Comparison of ENCODE assay signal across 23 cellular contexts in the genomic region with DNA sequence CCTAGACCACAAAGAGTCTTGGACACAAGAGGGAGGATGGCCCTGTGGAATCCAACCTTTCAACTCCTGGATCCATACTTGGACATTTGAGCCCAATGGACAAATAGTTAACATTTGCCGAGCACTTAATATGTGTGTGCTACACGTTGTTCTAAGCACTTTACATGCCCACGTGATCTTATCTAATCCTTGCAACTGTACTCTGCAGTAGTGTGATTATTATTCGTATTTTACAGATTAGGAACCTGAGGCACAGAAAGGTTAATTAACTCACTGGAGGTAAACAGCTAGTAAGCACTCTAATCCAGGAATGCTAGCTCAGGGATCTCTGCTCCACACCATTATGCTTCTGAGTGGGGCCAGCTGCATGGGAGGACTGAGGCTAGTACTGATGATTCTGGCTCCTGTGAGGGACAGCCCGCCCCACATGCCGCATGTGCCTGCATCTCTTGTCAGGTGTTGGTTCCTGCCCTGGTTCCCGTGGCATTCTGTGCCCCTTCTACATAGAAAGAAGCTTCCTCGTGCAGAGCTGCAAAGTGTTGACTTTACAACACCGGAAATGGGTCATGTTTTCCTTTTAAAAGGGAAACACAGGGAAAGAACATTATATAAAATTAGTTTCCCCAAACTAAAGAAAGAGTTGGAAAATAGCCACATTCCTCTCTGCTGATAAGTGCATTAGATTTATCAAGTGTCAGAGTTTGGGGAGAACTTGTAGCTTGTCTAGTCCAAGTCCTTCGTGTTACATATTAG. TPM values are rescaled to one million over a fixed set of nuclear protein-coding genes. Genes with fewer than 3 reads are reported as not detected.
A peak's percentile ranks its signal among the peaks of the same experiment; 100 is the strongest.
DNase-seq lines count a peak whose midpoint lies in the region; ATAC-seq, FAIRE-seq and TF ChIP-seq lines count a peak whose summit lies in the region.
"Had no signal": no experiment of that assay in that cellular context is flagged by ENCODE, and none has a peak within 500 bp of the region (broad histone marks: within the 10 kb centered on the region; RNA-seq: fewer than 3 reads in every experiment).

No MANE protein-coding gene starts in this region.

- no peak overlapping the region for H3K4me3 Mint-ChIP-seq in activated T-cell treated with anti-CD3 and anti-CD28 coated beads, Interleukin-2, amount 50 U/mL, for 4 hours
- H3K4me3 Mint-ChIP-seq: CD8-positive, alpha-beta memory T cell; H9 had no signal

- FAIRE-seq in H54 (lab: Jason Lieb, UNC) = no peak

- TF ChIP-seq POLR2A in H54 (IDR thresholded peaks at IDR 0.05; ENCODE audit: low read depth, low read length) = no peak

- H3K9me3 ChIP-seq in BLaER1 (no peaks in the 10 kb centered on the region), HUES48 (ENCODE audit: control insufficient read depth, insufficient read depth, low read length) (no peaks in the 10 kb centered on the region)
- H3K9me3 ChIP-seq: uterus had no signal

- TF ChIP-seq CTCF in brain microvascular endothelial cell (IDR thresholded peaks at IDR 0.05; ENCODE audit: low read depth, low read length, missing control alignments) = no peak

- no peaks in the 10 kb centered on the region for H3K36me3 Mint-ChIP-seq in activated T-cell treated with anti-CD3 and anti-CD28 coated beads, Interleukin-2, amount 50 U/mL, for 4 hours (ENCODE audit: insufficient read depth)
- H3K36me3 Mint-ChIP-seq: CD8-positive, alpha-beta memory T cell had no signal

- H3K9ac ChIP-seq in BLaER1 = no peak overlapping the region
- H3K9ac ChIP-seq in HUES48 (ENCODE audit: low read depth, low read length) = no peak overlapping the region
- H3K9ac ChIP-seq: parathyroid adenoma had no signal

- peaks cover 96% of the 10 kb centered on the region for H3K27me3 ChIP-seq in BLaER1
- H3K27me3 ChIP-seq in HUES48 (ENCODE audit: control insufficient read depth, insufficient read depth, low read length) = no peaks in the 10 kb centered on the region
- no peaks in the 10 kb centered on the region for H3K27me3 ChIP-seq in brain microvascular endothelial cell (replicated peaks)

- H3K4me3 ChIP-seq in BLaER1 (no peak overlapping the region), HUES48 (ENCODE audit: low read depth, low read length) (no peak overlapping the region), brain microvascular endothelial cell (ENCODE audit: low read depth, low read length) (no peak overlapping the region)
- H3K4me3 ChIP-seq: uterus had no signal

- in situ Hi-C loops in brain microvascular endothelial cell (cut with HindIII; ENCODE audit: low pct_ligation_motif_present, low sequenced_read_pairs) = no loop called here

- H3K4me1 ChIP-seq in BLaER1 = peaks cover 19% of the 10 kb centered on the region
- peaks cover 19% of the 10 kb centered on the region for H3K4me1 ChIP-seq in HUES48 (ENCODE audit: control insufficient read depth, insufficient read depth, low read length)
- H3K4me1 ChIP-seq: parathyroid adenoma, uterus had no signal

- 0 out of 2 replicates have a peak, but pooled peaks cover 4% of the 10 kb centered on the region for H4K20me1 ChIP-seq in BLaER1

- H3K4me2 ChIP-seq in BLaER1 = peak overlapping the region; percentile 59; the same call in 1 of the 2 replicates

- no peaks in the 10 kb centered on the region for H3K9me3 Mint-ChIP-seq in activated T-cell treated with anti-CD3 and anti-CD28 coated beads, Interleukin-2, amount 50 U/mL, for 4 hours
- H3K9me3 Mint-ChIP-seq: CD8-positive, alpha-beta memory T cell had no signal

- H3K27ac ChIP-seq in BLaER1 (no peak overlapping the region), HUES48 (ENCODE audit: low read depth, low read length) (peak overlapping the region; percentile 93), brain microvascular endothelial cell (peak overlapping the region; percentile 56)
- H3K27ac ChIP-seq: parathyroid adenoma, uterus had no signal

- no peak for ATAC-seq in activated T-cell treated with anti-CD3 and anti-CD28 coated beads, Interleukin-2, amount 50 U/mL, for 4 hours

- H3K4me1 Mint-ChIP-seq in activated T-cell treated with anti-CD3 and anti-CD28 coated beads, Interleukin-2, amount 50 U/mL, for 4 hours (ENCODE audit: low read depth) = peaks cover 6% of the 10 kb centered on the region
- H3K4me1 Mint-ChIP-seq: CD8-positive, alpha-beta memory T cell had no signal

- H3K27me3 Mint-ChIP-seq in activated T-cell treated with anti-CD3 and anti-CD28 coated beads, Interleukin-2, amount 50 U/mL, for 4 hours (ENCODE audit: low read depth) = peaks cover 3% of the 10 kb centered on the region

- no peak for DNase-seq in brain microvascular endothelial cell
- peak; percentile 34 for DNase-seq in iris pigment epithelial cell (ENCODE audit: low read depth)
- DNase-seq in AG20443 (ENCODE audit: low spot score) = no peak
- no peak for DNase-seq in H54 (ENCODE audit: insufficient read length, low spot score)
- no peak for DNase-seq in activated T-cell treated with anti-CD3 and anti-CD28 coated beads, Interleukin-2, amount 50 U/mL, for 4 hours
- DNase-seq in NCI-H128 (lab: John Stamatoyannopoulos, UW; ENCODE audit: unreplicated experiment) = no peak
- DNase-seq: activated CD4-positive, alpha-beta T cell treated with anti-CD3 and anti-CD28 coated beads for 48 hours; activated CD8-positive, alpha-beta memory T cell treated with anti-CD3 and anti-CD28 coated beads, Interleukin-2, amount 50 U/mL, for 48 hours; activated gamma-delta T cell treated with Interleukin-2 at 50 U/mL for 16 hours; amniotic stem cell; CD8-positive, alpha-beta memory T cell; glutamatergic neuron; H9; NCI-H2107; NCI-H524 treated with DMSO at 0.1 percent for 48 hours; stimulated activated CD4-positive, alpha-beta T cell treated with anti-CD3 and anti-CD28 coated beads, Interleukin-4, amount 100 ng/mL, for 24 hours; substantia nigra; uterus had no signal

- H3K36me3 ChIP-seq in BLaER1 (no peaks in the 10 kb centered on the region), HUES48 (ENCODE audit: control insufficient read depth, insufficient read depth, low read length) (no peaks in the 10 kb centered on the region), brain microvascular endothelial cell (replicated peaks) (no peaks in the 10 kb centered on the region)
- H3K36me3 ChIP-seq: uterus had no signal

RNA-seq across cellular contexts. Expression of gene PLAC1, which starts 34.8 kb away (rescaled TPM):
- under 1 TPM in 2 of 3 donors, not detected in 1; 0.24 to 0.35 TPM for total RNA-seq in activated T-cell treated with anti-CD3 and anti-CD28 coated beads, Interleukin-2, amount 50 U/mL, for 4 hours
- total RNA-seq: CD8-positive, alpha-beta memory T cell; liver; skeletal muscle tissue had no signal
